Comparison of ENCODE assay signal across 8 cellular contexts in the genomic region with DNA sequence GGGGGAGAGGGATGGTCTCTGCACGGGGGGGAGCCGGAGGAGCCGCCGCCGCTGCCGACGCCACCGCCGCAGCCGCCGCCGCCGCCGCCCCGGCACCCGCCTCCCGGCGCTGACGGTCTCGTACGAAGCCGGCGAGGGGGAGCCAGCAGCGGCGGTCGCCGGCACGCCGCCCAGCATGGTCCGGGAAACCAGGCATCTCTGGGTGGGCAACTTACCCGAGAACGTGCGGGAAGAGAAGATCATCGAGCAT. TPM values are rescaled to one million over a fixed set of nuclear protein-coding genes. Genes with fewer than 3 reads are reported as not detected.
DNase-seq lines count a peak whose midpoint lies in the region; ATAC-seq and TF ChIP-seq lines count a peak whose summit lies in the region.

No MANE protein-coding gene starts in this region.

- TF ChIP-seq POLR2A in breast epithelium (IDR thresholded peaks at IDR 0.05) = no peak

- ATAC-seq in HG03565 (IDR thresholded peaks at IDR 0.05; ENCODE audit: unreplicated experiment) = peak; percentile 1
- ATAC-seq in HG02588 (IDR thresholded peaks at IDR 0.05; ENCODE audit: unreplicated experiment) = no peak

- H3K9ac ChIP-seq in mucosa of rectum (ENCODE audit: low read depth in 1 of 2, low read length in 2 of 2) = peak overlapping the region; percentile 96 to 98

- intact Hi-C loops in breast epithelium (cut with DNase I; ENCODE audit: low total_unique reads) = loop anchor here (1.0 kb wide), 1 partner anchor 47 kb away; no protein-coding TSS in a partner anchor

- H3K9me3 ChIP-seq in breast epithelium (no peaks in the 10 kb centered on the region), mucosa of rectum (ENCODE audit: control insufficient read depth in 2 of 2, low read length in 2 of 2) (no peaks in the 10 kb centered on the region)

- no peak for TF ChIP-seq CTCF in 22Rv1 (IDR thresholded peaks at IDR 0.05)
- no peak for TF ChIP-seq CTCF in breast epithelium (IDR thresholded peaks at IDR 0.05)

- peaks cover 0 to 7% of the 10 kb centered on the region in 2 donors for H3K4me1 ChIP-seq in breast epithelium
- peaks cover 17 to 19% of the 10 kb centered on the region in 2 donors for H3K4me1 ChIP-seq in mucosa of rectum (ENCODE audit: control insufficient read depth in 2 of 2, insufficient read depth in 2 of 2, low read length in 2 of 2)

- DNase-seq in breast epithelium (ENCODE audit: low spot score in 2 of 2) = no peak
- DNase-seq in globus pallidus (ENCODE audit: low spot score) = no peak
- no peak for DNase-seq in NCI-H1092 treated with DMSO at 0.1 percent for 48 hours (lab: John Stamatoyannopoulos, UW)
- no peak for DNase-seq in NCI-H774 (lab: John Stamatoyannopoulos, UW)

- H3K36me3 ChIP-seq in breast epithelium = no peaks in the 10 kb centered on the region
- H3K36me3 ChIP-seq in mucosa of rectum (ENCODE audit: control insufficient read depth in 2 of 2, insufficient read depth in 2 of 2, low read length in 2 of 2) = no peaks in the 10 kb centered on the region

- H3K27me3 ChIP-seq in breast epithelium = no peaks in the 10 kb centered on the region
- H3K27me3 ChIP-seq in mucosa of rectum (ENCODE audit: control insufficient read depth in 2 of 2, insufficient read depth in 2 of 2, low read length in 2 of 2) = no peaks in the 10 kb centered on the region

- H3K4me3 ChIP-seq in breast epithelium (peak overlapping the region; percentile 84 to 95 (median 94)), mucosa of rectum (ENCODE audit: low read length in 2 of 2) (peak overlapping the region; percentile 77 to 91)

- H3K27ac ChIP-seq in 22Rv1 (peak overlapping the region; percentile 98), breast epithelium (peak overlapping the region; percentile 96 to 98), mucosa of rectum (ENCODE audit: low read depth in 2 of 2, low read length in 2 of 2) (peak overlapping the region; percentile 90 to 95)

RNA-seq across cellular contexts. Expression of a gene that starts 0.3 kb away (rescaled TPM):
- total RNA-seq in breast epithelium = 10 to 100 TPM; 46.9 to 56.6 (median 51.2) TPM

RNA-seq across cellular contexts. Expression of a gene that starts 40.4 kb away (rescaled TPM):
- 1 to 10 TPM in 2 of 3 donors, under 1 TPM in 1; 0.66 to 1.4 (median 1.2) TPM for total RNA-seq in breast epithelium
